In genomic region chr1:240404286-240404685, GRCh38 we compare ENCODE assay signal across 24 cellular contexts.
"Had no signal": no experiment of that assay in that cellular context is flagged by ENCODE, and none has a peak within 500 bp of the region (broad histone marks: within the 10 kb centered on the region; RNA-seq: fewer than 3 reads in every experiment).

No MANE protein-coding gene starts in this region.

- H3K36me3 ChIP-seq: esophagus squamous epithelium, gastrocnemius medialis, pancreas, prostate gland had no signal

- H3K4me1 ChIP-seq: esophagus squamous epithelium, gastrocnemius medialis, pancreas, prostate gland had no signal

- H3K4me3 ChIP-seq: esophagus squamous epithelium, gastrocnemius medialis, pancreas, prostate gland had no signal

- H3K27me3 ChIP-seq: esophagus squamous epithelium, gastrocnemius medialis, pancreas had no signal

- FAIRE-seq: bronchial epithelial cell, kidney, pancreas, urothelium cell line had no signal

- H3K27ac ChIP-seq: gastrocnemius medialis, pancreas, prostate gland had no signal

- H3K9me3 ChIP-seq: esophagus squamous epithelium, gastrocnemius medialis, pancreas, prostate gland had no signal

- ATAC-seq: activated CD8-positive, alpha-beta memory T cell treated with anti-CD3 and anti-CD28 coated beads, Interleukin-2, amount 10 ng/mL, durations not matched to agents 7 days and 5 days; activated CD8-positive, alpha-beta T cell treated with anti-CD3 and anti-CD28 coated beads, Interleukin-2, amount 10 ng/mL, durations not matched to agents 7 days and 5 days; activated naive CD8-positive, alpha-beta T cell treated with anti-CD3 and anti-CD28 coated beads, Interleukin-2, amount 50 U/mL, for 24 hours; gastrocnemius medialis; left colon; naive thymus-derived CD8-positive, alpha-beta T cell; pancreas had no signal

- DNase-seq: activated B cell treated with CpG ODN at 0.5 μM for 24 hours; activated CD8-positive, alpha-beta memory T cell treated with anti-CD3 and anti-CD28 coated beads, Interleukin-2, amount 10 ng/mL, durations not matched to agents 7 days and 5 days; activated CD8-positive, alpha-beta T cell treated with anti-CD3 and anti-CD28 coated beads, Interleukin-2, amount 10 ng/mL, durations not matched to agents 7 days and 5 days; activated naive CD8-positive, alpha-beta T cell treated with anti-CD3 and anti-CD28 coated beads, Interleukin-2, amount 50 U/mL, for 24 hours; activated T-cell treated with anti-CD3 and anti-CD28 coated beads, Interleukin-2, amount 50 U/mL, for 48 hours; effector CD4-positive, alpha-beta T cell; esophagus squamous epithelium; gastrocnemius medialis; hypothalamus; immature natural killer cell; kidney; left colon; mammary epithelial cell; naive thymus-derived CD8-positive, alpha-beta T cell; nucleus accumbens; pancreas; retina; stimulated activated CD4-positive, alpha-beta T cell treated with anti-CD3 and anti-CD28 coated beads, Interleukin-15, amount 100 ng/mL, for 24 hours; stimulated activated naive CD4-positive, alpha-beta T cell treated with Interleukin-2 at 50 U/mL for 16 hours; T-helper 2 cell; trophoblast cell had no signal
